Comparison of ENCODE assay signal across 1 cellular context in genomic region chr6:149925253-149925973, GRCh38.
TF ChIP-seq lines count a peak whose summit lies in the region.

No MANE protein-coding gene starts in this region.

TF ChIP-seq in endothelial cell of umbilical vein, 7 proteins besides CTCF, POLR2A, EP300 and RAD21:
- TF ChIP-seq POLR2AphosphoS5 (IDR thresholded peaks at IDR 0.05; ENCODE audit: insufficient read depth, low read depth, low read length) (no peak), FOS (IDR thresholded peaks at IDR 0.05; ENCODE audit: borderline replicate concordance, insufficient read depth, low read length) (no peak), MYC (IDR thresholded peaks at IDR 0.05; ENCODE audit: low read depth, low read length) (no peak), EZH2 (IDR thresholded peaks at IDR 0.05; ENCODE audit: borderline replicate concordance, low read depth, low read length, severe bottlenecking) (no peak), GATA2 (IDR thresholded peaks at IDR 0.05; ENCODE audit: insufficient read depth, insufficient read length, low read depth, low read length) (no peak), MAX (IDR thresholded peaks at IDR 0.05; ENCODE audit: insufficient read depth, insufficient read length) (no peak), JUN (IDR thresholded peaks at IDR 0.05; ENCODE audit: borderline replicate concordance, insufficient read depth, insufficient read length, low read depth) (no peak)
